ENCODE assay signal across 8 cellular contexts in the genomic region with DNA sequence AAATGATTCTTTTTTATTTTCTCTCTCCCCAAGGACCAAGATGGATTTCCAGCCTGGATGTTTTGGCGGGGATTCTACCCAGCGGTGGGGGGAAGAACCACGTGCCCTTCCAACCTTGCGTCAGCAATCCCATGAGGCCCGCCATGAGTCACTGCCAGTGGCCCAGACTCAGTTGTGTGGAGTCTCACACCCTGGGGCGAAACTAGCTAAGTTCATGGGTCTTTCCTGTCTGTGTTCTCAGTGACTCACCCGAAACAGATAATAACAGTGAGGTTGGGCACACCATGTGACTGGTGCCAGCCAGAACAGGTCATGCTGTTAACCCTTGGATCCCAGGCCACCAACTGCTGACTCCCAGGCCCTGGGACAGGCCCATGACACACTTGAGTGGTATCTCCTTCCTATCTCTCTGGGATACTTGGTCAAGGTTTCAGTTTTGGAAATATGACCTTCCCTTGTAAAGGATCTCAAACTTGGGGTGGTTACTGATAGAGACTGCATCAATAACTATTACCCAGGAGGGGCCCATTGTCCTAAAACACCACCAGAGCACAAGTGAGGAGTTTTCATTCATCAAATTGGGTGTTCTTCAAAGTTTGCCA.
DNase-seq lines count a peak whose midpoint lies in the region; ATAC-seq lines count a peak whose summit lies in the region.

No MANE protein-coding gene starts in this region.

- ATAC-seq in GM19452 (IDR thresholded peaks at IDR 0.05; ENCODE audit: unreplicated experiment): peak; percentile 86
- ATAC-seq in HG03521 (IDR thresholded peaks at IDR 0.05; ENCODE audit: unreplicated experiment): peak; percentile 86

- DNase-seq in AG08395 (ENCODE audit: low spot score) (peak; percentile 59), epithelial cell of prostate (ENCODE audit: low read depth, low spot score) (peak; percentile 100), NCI-H2227 (lab: John Stamatoyannopoulos, UW; ENCODE audit: unreplicated experiment) (no peak), GDM1 (lab: John Stamatoyannopoulos, UW) (no peak)
- DNase-seq in activated CD4-positive, alpha-beta T cell treated with anti-CD3 and anti-CD28 coated beads, Interleukin-2, amount 50 U/mL, for 48 hours: peak; percentile 77 to 84

- H3K4me3 ChIP-seq in skin epidermis: no peak overlapping the region

- H3K27ac ChIP-seq in epithelial cell of prostate (peak overlapping the region; percentile 88), skin epidermis (peak overlapping the region in 12 of 21 experiments; percentile 10 to 80 (median 52))

Comparison
In these comparisons a context has a peak if more than half of its experiments do, and no peak if none do; other contexts are left out.
1. DNase-seq: peak in AG08395 (single experiment), activated CD4-positive, alpha-beta T cell treated with anti-CD3 and anti-CD28 coated beads, Interleukin-2, amount 50 U/mL, for 48 hours (2 of 2) and epithelial cell of prostate (single experiment); none in NCI-H2227 (single experiment) and GDM1 (single experiment).